Comparison of ENCODE assay signal across 1 cellular context in genomic region chr4:6107114-6107791, GRCh38.
TF ChIP-seq lines count a peak whose summit lies in the region.

No MANE protein-coding gene starts in this region.

TF ChIP-seq in H1, 55 proteins besides CTCF, POLR2A, EP300 and RAD21 (continued from another document):
- TF ChIP-seq CHD7 (IDR thresholded peaks at IDR 0.05; ENCODE audit: insufficient replicate concordance, low read length) = no peak
